8 cellular contexts compared by ENCODE assay signal in the genomic region with DNA sequence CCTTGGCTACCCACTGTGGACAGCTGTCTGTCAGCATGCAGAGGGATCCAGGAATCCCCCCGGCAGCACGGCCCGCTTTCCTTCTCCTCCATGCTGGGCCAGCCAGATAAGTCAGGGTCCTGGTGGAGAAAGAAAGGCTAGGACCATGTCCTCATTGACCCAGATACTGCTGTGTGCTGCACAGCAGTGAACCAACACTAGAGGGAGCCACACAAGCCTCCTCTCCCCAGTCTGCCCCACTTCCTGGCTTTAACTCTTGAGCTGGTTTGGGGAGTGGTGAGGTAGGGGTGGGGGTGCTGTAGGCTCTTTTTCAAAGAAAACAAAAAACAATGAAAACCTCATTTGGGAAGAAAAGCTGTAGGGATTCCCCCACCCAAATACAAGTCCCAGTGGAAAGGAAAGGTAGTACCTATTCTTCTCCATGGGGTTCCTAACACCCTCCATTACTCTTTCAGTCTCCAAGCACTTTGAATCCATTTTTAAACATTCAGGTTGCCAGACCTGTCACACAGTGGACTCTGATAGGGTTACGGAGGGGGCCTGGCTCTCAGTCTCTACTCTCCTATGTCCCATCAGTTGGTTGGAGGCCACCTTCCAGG.
DNase-seq lines count a peak whose midpoint lies in the region; ATAC-seq and TF ChIP-seq lines count a peak whose summit lies in the region.

No MANE protein-coding gene starts in this region.

- H3K27me3 ChIP-seq in cardiac muscle cell (no peaks in the 10 kb centered on the region), transverse colon (no peaks in the 10 kb centered on the region)

- no peaks in the 10 kb centered on the region for H3K9me3 Mint-ChIP-seq in activated naive CD8-positive, alpha-beta T cell treated with anti-CD3 and anti-CD28 coated beads, Interleukin-2, amount 50 U/mL, for 24 hours
- H3K9me3 Mint-ChIP-seq in immature natural killer cell: no peaks in the 10 kb centered on the region

- DNase-seq in cardiac muscle cell (ENCODE audit: low read depth in 1 of 2, low spot score in 1 of 2): peak; percentile 35 to 53
- no peak for DNase-seq in cardiac septum (ENCODE audit: low spot score)
- DNase-seq in activated naive CD8-positive, alpha-beta T cell treated with anti-CD3 and anti-CD28 coated beads, Interleukin-2, amount 50 U/mL, for 24 hours: peak; percentile 30
- DNase-seq in immature natural killer cell: peak in 2 of 3 donors; percentile 15 to 21
- DNase-seq in transverse colon: peak; percentile 29
- no peak for DNase-seq in NCI-H510A treated with DMSO at 0.1 percent for 48 hours (lab: John Stamatoyannopoulos, UW)
- no peak for DNase-seq in NCI-H524 (lab: John Stamatoyannopoulos, UW)

- no peaks in the 10 kb centered on the region for H3K4me1 Mint-ChIP-seq in activated naive CD8-positive, alpha-beta T cell treated with anti-CD3 and anti-CD28 coated beads, Interleukin-2, amount 50 U/mL, for 24 hours
- H3K4me1 Mint-ChIP-seq in immature natural killer cell: no peaks in the 10 kb centered on the region

- H3K36me3 Mint-ChIP-seq in activated naive CD8-positive, alpha-beta T cell treated with anti-CD3 and anti-CD28 coated beads, Interleukin-2, amount 50 U/mL, for 24 hours (ENCODE audit: low read depth): no peaks in the 10 kb centered on the region
- H3K36me3 Mint-ChIP-seq in immature natural killer cell: no peaks in the 10 kb centered on the region

- in situ Hi-C loops in transverse colon (cut with MboI; ENCODE audit: low pct_ligation_motif_present in 1 of 4, low pct_unique_long_range_greater_than_20kb in 1 of 4, low sequenced_read_pairs in 3 of 4): loop anchor here in 2 of 4 donors (10.0 to 25.0 kb wide), 2 partner anchors 109 to 111 kb away; a partner anchor contains a TSS

- H3K4me1 ChIP-seq in cardiac muscle cell (ENCODE audit: low read depth) (no peaks in the 10 kb centered on the region), transverse colon (no peaks in the 10 kb centered on the region)

- TF ChIP-seq POLR2A in transverse colon (IDR thresholded peaks at IDR 0.05): no peak

- H3K4me3 ChIP-seq in cardiac muscle cell (no peak overlapping the region), transverse colon (no peak overlapping the region)

- no peak overlapping the region for H3K27ac Mint-ChIP-seq in activated naive CD8-positive, alpha-beta T cell treated with anti-CD3 and anti-CD28 coated beads, Interleukin-2, amount 50 U/mL, for 24 hours
- no peak overlapping the region for H3K27ac Mint-ChIP-seq in immature natural killer cell

- no peak overlapping the region for H3K4me3 Mint-ChIP-seq in activated naive CD8-positive, alpha-beta T cell treated with anti-CD3 and anti-CD28 coated beads, Interleukin-2, amount 50 U/mL, for 24 hours
- no peak overlapping the region for H3K4me3 Mint-ChIP-seq in immature natural killer cell

- intact Hi-C loops in cardiac septum (cut with DNase I): no loop called here
- intact Hi-C loops in transverse colon (cut with DNase I; ENCODE audit: low total_unique reads): no loop called here

- 88% methylated on average over 4 of the region's 4 CpGs; no CpG with 5 or more reads in 1 of the 2 donors for WGBS in transverse colon (ENCODE audit: low coverage in 1 of 2), 2 donors

- TF ChIP-seq CTCF in cardiac muscle cell (IDR thresholded peaks at IDR 0.05; ENCODE audit: low read depth, low read length) (peak; percentile 88), LNCAP (IDR thresholded peaks at IDR 0.05) (peak; percentile 79), transverse colon (IDR thresholded peaks at IDR 0.05) (peak; percentile 53 to 73 (median 62))

- peaks cover 6% of the 10 kb centered on the region for H3K36me3 ChIP-seq in cardiac muscle cell
- no peaks in the 10 kb centered on the region for H3K36me3 ChIP-seq in transverse colon

- H3K27ac ChIP-seq in cardiac muscle cell (no peak overlapping the region), transverse colon (no peak overlapping the region)

- H3K9me3 ChIP-seq in cardiac muscle cell (ENCODE audit: low read depth) (no peaks in the 10 kb centered on the region), transverse colon (no peaks in the 10 kb centered on the region)

- ATAC-seq in activated naive CD8-positive, alpha-beta T cell treated with anti-CD3 and anti-CD28 coated beads, Interleukin-2, amount 50 U/mL, for 24 hours: peak; percentile 57

- TF ChIP-seq EP300 in transverse colon (IDR thresholded peaks at IDR 0.05; ENCODE audit: low read depth): no peak

- no peaks in the 10 kb centered on the region for H3K27me3 Mint-ChIP-seq in activated naive CD8-positive, alpha-beta T cell treated with anti-CD3 and anti-CD28 coated beads, Interleukin-2, amount 50 U/mL, for 24 hours
- peaks cover 0 to 2% (median 0%) of the 10 kb centered on the region in 3 donors for H3K27me3 Mint-ChIP-seq in immature natural killer cell (ENCODE audit: low read depth in 3 of 3)

Comparison
In these comparisons a context has a peak if more than half of its experiments do, and no peak if none do; other contexts are left out.
1. DNase-seq: peak in cardiac muscle cell (2 of 2), activated naive CD8-positive, alpha-beta T cell treated with anti-CD3 and anti-CD28 coated beads, Interleukin-2, amount 50 U/mL, for 24 hours (single experiment), immature natural killer cell (2 of 3) and transverse colon (single experiment); none in cardiac septum (single experiment), NCI-H510A treated with DMSO at 0.1 percent for 48 hours (single experiment) and NCI-H524 (0 of 2).
2. Peak in every context shown above with its lines, with median percentiles within 50 percentile points of each other: CTCF ChIP-seq.